Comparison of ENCODE assay signal across 9 cellular contexts in genomic region chr12:50086148-50086547, GRCh38. TPM values are rescaled to one million over a fixed set of nuclear protein-coding genes. Genes with fewer than 3 reads are reported as not detected.
DNase-seq lines count a peak whose midpoint lies in the region; ATAC-seq and TF ChIP-seq lines count a peak whose summit lies in the region.
"Had no signal": no experiment of that assay in that cellular context is flagged by ENCODE, and none has a peak within 500 bp of the region (broad histone marks: within the 10 kb centered on the region; RNA-seq: fewer than 3 reads in every experiment).

No MANE protein-coding gene starts in this region.

- peak overlapping the region; percentile 83 for H3K27ac Mint-ChIP-seq in stimulated activated naive CD8-positive, alpha-beta T cell treated with anti-CD3 and anti-CD28 coated beads, Interleukin-15, Interleukin-2, amounts not matched to agents 100 ng/mL and 50 ng/mL, for 24 hours
- no peak overlapping the region for H3K27ac Mint-ChIP-seq in MCF 10A (ENCODE audit: low read depth, unreplicated experiment)

- intact Hi-C loops in MCF 10A (cut with micrococcal nuclease) = no loop called here

- H3K9me3 Mint-ChIP-seq in stimulated activated naive CD8-positive, alpha-beta T cell treated with anti-CD3 and anti-CD28 coated beads, Interleukin-15, Interleukin-2, amounts not matched to agents 100 ng/mL and 50 ng/mL, for 24 hours = no peaks in the 10 kb centered on the region
- no peaks in the 10 kb centered on the region for H3K9me3 Mint-ChIP-seq in MCF 10A (ENCODE audit: unreplicated experiment)

- TF ChIP-seq CTCF in MCF 10A (IDR thresholded peaks at IDR 0.05; ENCODE audit: unreplicated experiment) = no peak

- no peaks in the 10 kb centered on the region for H3K27me3 ChIP-seq in mucosa of rectum (ENCODE audit: control insufficient read depth in 2 of 2, insufficient read depth in 2 of 2, low read length in 2 of 2)
- H3K27me3 ChIP-seq: thyroid gland had no signal

- no peaks in the 10 kb centered on the region for H3K27me3 Mint-ChIP-seq in stimulated activated naive CD8-positive, alpha-beta T cell treated with anti-CD3 and anti-CD28 coated beads, Interleukin-15, Interleukin-2, amounts not matched to agents 100 ng/mL and 50 ng/mL, for 24 hours
- no peaks in the 10 kb centered on the region for H3K27me3 Mint-ChIP-seq in MCF 10A (ENCODE audit: insufficient read depth, unreplicated experiment)

- H3K4me3 ChIP-seq in mucosa of rectum (ENCODE audit: low read length in 2 of 2) = peak overlapping the region; percentile 65 to 97

- H3K4me1 Mint-ChIP-seq in stimulated activated naive CD8-positive, alpha-beta T cell treated with anti-CD3 and anti-CD28 coated beads, Interleukin-15, Interleukin-2, amounts not matched to agents 100 ng/mL and 50 ng/mL, for 24 hours (ENCODE audit: low read depth) = peaks cover 38% of the 10 kb centered on the region
- H3K4me1 Mint-ChIP-seq in MCF 10A (ENCODE audit: insufficient read depth, unreplicated experiment) = peaks cover 33% of the 10 kb centered on the region

- no peak for DNase-seq in stimulated activated naive CD8-positive, alpha-beta T cell treated with anti-CD3 and anti-CD28 coated beads, Interleukin-15, Interleukin-2, amounts not matched to agents 100 U/mL and 50 U/mL, for 24 hours
- no peak for DNase-seq in MCF 10A (ENCODE audit: unreplicated experiment)
- DNase-seq in dedifferentiated amniotic fluid mesenchymal stem cell (ENCODE audit: extremely low spot score) = no peak
- DNase-seq in D341Med (ENCODE audit: low spot score) = no peak
- no peak for DNase-seq in Ammon's horn (ENCODE audit: low spot score)

- peaks cover 20 to 25% of the 10 kb centered on the region in 2 donors for H3K4me1 ChIP-seq in mucosa of rectum (ENCODE audit: control insufficient read depth in 2 of 2, insufficient read depth in 2 of 2, low read length in 2 of 2)

- ATAC-seq in stimulated activated naive CD8-positive, alpha-beta T cell treated with anti-CD3 and anti-CD28 coated beads, Interleukin-15, Interleukin-2, amounts not matched to agents 100 U/mL and 50 U/mL, for 24 hours = no peak
- no peak for ATAC-seq in GM21723 (IDR thresholded peaks at IDR 0.05; ENCODE audit: unreplicated experiment)

- POLR2A ChIA-PET in MCF 10A (lab: Yijun Ruan, JAX) = interaction anchor here (0.6 to 4.4 kb wide), 6 partner anchors 25 to 552 kb away, joined by 3 to 70 read pairs (median 5); partner anchors contain the start of genes CERS5 and COX14

- no TSS peak for BruUV-seq in MCF 10A (replicated peaks; lab: Mats Ljungman, UMichigan)

- no peaks in the 10 kb centered on the region for H3K9me3 ChIP-seq in mucosa of rectum (ENCODE audit: control insufficient read depth in 2 of 2, low read length in 2 of 2)
- H3K9me3 ChIP-seq: thyroid gland had no signal

- peaks cover 25 to 38% of the 10 kb centered on the region in 2 donors for H3K36me3 ChIP-seq in mucosa of rectum (ENCODE audit: control insufficient read depth in 2 of 2, insufficient read depth in 2 of 2, low read length in 2 of 2)

- H3K9ac ChIP-seq in mucosa of rectum (ENCODE audit: low read depth in 1 of 2, low read length in 2 of 2) = no peak overlapping the region

- peak overlapping the region; percentile 93 for H3K4me3 Mint-ChIP-seq in stimulated activated naive CD8-positive, alpha-beta T cell treated with anti-CD3 and anti-CD28 coated beads, Interleukin-15, Interleukin-2, amounts not matched to agents 100 ng/mL and 50 ng/mL, for 24 hours
- H3K4me3 Mint-ChIP-seq in MCF 10A (ENCODE audit: unreplicated experiment) = peak overlapping the region; percentile 87

- peak overlapping the region in 1 of 2 donors; percentile 86 for H3K27ac ChIP-seq in mucosa of rectum (ENCODE audit: low read depth in 2 of 2, low read length in 2 of 2)

- peaks cover 41% of the 10 kb centered on the region for H3K36me3 Mint-ChIP-seq in stimulated activated naive CD8-positive, alpha-beta T cell treated with anti-CD3 and anti-CD28 coated beads, Interleukin-15, Interleukin-2, amounts not matched to agents 100 ng/mL and 50 ng/mL, for 24 hours (ENCODE audit: low read depth)
- peaks cover 43% of the 10 kb centered on the region for H3K36me3 Mint-ChIP-seq in MCF 10A (ENCODE audit: insufficient read depth, unreplicated experiment)

- CTCF ChIA-PET in MCF 10A (lab: Yijun Ruan, JAX) = interaction anchor here (1.4 to 11.7 kb wide), 3 partner anchors 11 to 90 kb away, joined by 5 to 232 read pairs (median 33); partner anchors contain the start of genes COX14 and GPD1

RNA-seq across cellular contexts. Expression of gene SMARCD1, which starts 1.0 kb away (rescaled TPM):
- 57.4 and 58.7 TPM in 2 replicates for total RNA-seq in MCF 10A (2022)

RNA-seq across cellular contexts. Expression of gene GPD1, which starts 17.7 kb away (rescaled TPM):
- 0.37 and 0.74 TPM in 2 replicates for total RNA-seq in MCF 10A (2022)

RNA-seq across cellular contexts. Expression of gene COX14, which starts 25.9 kb away (rescaled TPM):
- 43.6 and 45.2 TPM in 2 replicates for total RNA-seq in MCF 10A (2022)

RNA-seq across cellular contexts. Expression of gene ASIC1, which starts 28.8 kb away (rescaled TPM):
- 1.3 and 1.7 TPM in 2 replicates for total RNA-seq in MCF 10A (2022)
